Comparison of ENCODE assay signal across 18 cellular contexts in the genomic region with DNA sequence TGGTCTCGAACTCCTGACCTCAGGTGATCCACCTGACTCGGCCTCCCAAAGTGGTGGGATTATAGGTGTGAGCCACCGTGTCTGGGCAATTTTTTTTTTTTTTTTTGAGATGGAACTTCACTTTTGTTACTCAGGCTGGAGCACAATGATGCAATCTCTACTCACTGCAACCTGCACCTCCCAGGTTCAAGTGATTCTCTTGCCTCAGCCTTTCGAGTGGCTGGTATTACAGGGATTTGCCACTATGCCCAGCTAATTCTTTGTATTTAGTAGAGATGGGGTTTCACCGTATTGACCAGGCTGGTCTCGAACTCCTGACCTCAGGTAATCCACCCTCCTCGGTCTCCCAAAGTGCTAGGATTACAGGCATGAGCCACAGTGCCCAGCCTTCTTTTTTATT. TPM values are rescaled to one million over a fixed set of nuclear protein-coding genes. Genes with fewer than 3 reads are reported as not detected.
"Had no signal": no experiment of that assay in that cellular context is flagged by ENCODE, and none has a peak within 500 bp of the region (broad histone marks: within the 10 kb centered on the region; RNA-seq: fewer than 3 reads in every experiment).

No MANE protein-coding gene starts in this region.

RNA-seq across cellular contexts. Expression of gene NANOG, which starts 8.1 kb away (rescaled TPM):
- total RNA-seq: activated CD4-positive, alpha-beta memory T cell treated with anti-CD3 and anti-CD28 coated beads, Interleukin-2, amount 10 ng/mL, durations not matched to agents 7 days and 5 days; activated CD4-positive, alpha-beta T cell treated with anti-CD3 and anti-CD28 coated beads, Interleukin-2, amount 10 ng/mL, durations not matched to agents 7 days and 5 days; activated naive CD4-positive, alpha-beta T cell treated with anti-CD3 and anti-CD28 coated beads, Interleukin-2, amount 50 U/mL, for 72 hours; activated naive CD8-positive, alpha-beta T cell treated with anti-CD3 and anti-CD28 coated beads, Interleukin-2, amount 10 ng/mL, durations not matched to agents 7 days and 5 days; activated T-cell treated with anti-CD3 and anti-CD28 coated beads, Interleukin-2, amount 50 U/mL, for 72 hours; ascending aorta; bronchial epithelial cell; cardiac septum; endothelial cell of umbilical vein; fibroblast of lung; fibroblast of villous mesenchyme; T-helper 17 cell had no signal

RNA-seq across cellular contexts. Expression of gene NANOGNB, which starts 32.3 kb away (rescaled TPM):
- total RNA-seq: activated CD4-positive, alpha-beta memory T cell treated with anti-CD3 and anti-CD28 coated beads, Interleukin-2, amount 10 ng/mL, durations not matched to agents 7 days and 5 days; activated CD4-positive, alpha-beta T cell treated with anti-CD3 and anti-CD28 coated beads, Interleukin-2, amount 10 ng/mL, durations not matched to agents 7 days and 5 days; activated naive CD4-positive, alpha-beta T cell treated with anti-CD3 and anti-CD28 coated beads, Interleukin-2, amount 50 U/mL, for 72 hours; activated naive CD8-positive, alpha-beta T cell treated with anti-CD3 and anti-CD28 coated beads, Interleukin-2, amount 10 ng/mL, durations not matched to agents 7 days and 5 days; activated T-cell treated with anti-CD3 and anti-CD28 coated beads, Interleukin-2, amount 50 U/mL, for 72 hours; ascending aorta; bronchial epithelial cell; cardiac septum; cerebellum; dorsolateral prefrontal cortex; endothelial cell of umbilical vein; esophagus squamous epithelium; fibroblast of lung; fibroblast of villous mesenchyme; gastroesophageal sphincter; glomerular endothelial cell; T-helper 17 cell had no signal
- polyA plus RNA-seq: endothelial cell of umbilical vein, esophagus, fibroblast of lung had no signal

RNA-seq across cellular contexts. Expression of gene CLEC4C, which starts 50.1 kb away (rescaled TPM):
- total RNA-seq: activated CD4-positive, alpha-beta memory T cell treated with anti-CD3 and anti-CD28 coated beads, Interleukin-2, amount 10 ng/mL, durations not matched to agents 7 days and 5 days; activated CD4-positive, alpha-beta T cell treated with anti-CD3 and anti-CD28 coated beads, Interleukin-2, amount 10 ng/mL, durations not matched to agents 7 days and 5 days; activated naive CD4-positive, alpha-beta T cell treated with anti-CD3 and anti-CD28 coated beads, Interleukin-2, amount 50 U/mL, for 72 hours; activated naive CD8-positive, alpha-beta T cell treated with anti-CD3 and anti-CD28 coated beads, Interleukin-2, amount 10 ng/mL, durations not matched to agents 7 days and 5 days; activated T-cell treated with anti-CD3 and anti-CD28 coated beads, Interleukin-2, amount 50 U/mL, for 72 hours; ascending aorta; bronchial epithelial cell; cardiac septum; cerebellum; dorsolateral prefrontal cortex; endothelial cell of umbilical vein; esophagus squamous epithelium; fibroblast of lung; fibroblast of villous mesenchyme; gastroesophageal sphincter; glomerular endothelial cell; T-helper 17 cell had no signal
- polyA plus RNA-seq: endothelial cell of umbilical vein, esophagus, fibroblast of lung had no signal
